ENCODE assay signal across 14 cellular contexts in the genomic region with DNA sequence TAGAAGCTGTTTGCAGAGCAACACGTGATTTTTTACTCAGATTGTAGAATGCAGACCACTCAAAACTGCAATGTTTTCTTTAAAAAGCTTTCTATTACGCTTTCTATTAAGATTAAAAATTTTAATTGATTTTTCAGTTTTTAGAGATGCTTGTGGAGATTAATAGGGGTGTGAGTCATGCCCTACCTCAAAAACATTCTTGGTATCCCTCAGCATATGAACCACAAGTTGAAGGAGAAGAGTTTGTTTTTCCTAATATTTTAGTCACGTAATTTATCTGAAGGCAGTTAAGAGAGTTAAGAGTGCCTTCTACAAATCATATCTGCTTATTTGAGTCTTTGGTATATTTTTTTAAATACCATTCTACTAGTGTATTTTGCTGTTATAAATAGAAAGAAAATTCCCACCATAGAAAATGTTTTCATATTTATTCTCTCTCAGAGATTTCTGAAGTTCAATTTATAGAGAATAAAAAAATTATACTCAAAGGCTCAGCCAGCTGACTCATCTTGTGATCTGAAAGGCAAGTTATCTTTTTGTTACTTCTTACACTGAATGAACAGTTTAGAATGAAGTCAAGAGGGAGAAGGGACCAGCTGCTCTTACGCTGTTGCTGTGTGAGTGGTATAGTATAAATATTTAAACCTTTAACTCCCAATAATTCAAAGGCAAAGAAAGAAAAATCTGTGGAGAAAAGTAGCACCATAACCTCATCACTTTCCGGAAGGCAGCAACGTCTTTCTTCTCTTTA. TPM values are rescaled to one million over a fixed set of nuclear protein-coding genes. Genes with fewer than 3 reads are reported as not detected.
DNase-seq lines count a peak whose midpoint lies in the region; TF ChIP-seq lines count a peak whose summit lies in the region.
"Had no signal": no experiment of that assay in that cellular context is flagged by ENCODE, and none has a peak within 500 bp of the region (broad histone marks: within the 10 kb centered on the region; RNA-seq: fewer than 3 reads in every experiment).

No MANE protein-coding gene starts in this region.

- peak overlapping the region; percentile 99 for H3K4me3 Mint-ChIP-seq in activated CD4-positive, alpha-beta memory T cell treated with anti-CD3 and anti-CD28 coated beads, Interleukin-2, amount 10 ng/mL, durations not matched to agents 7 days and 5 days

- H3K4me1 Mint-ChIP-seq in activated CD4-positive, alpha-beta memory T cell treated with anti-CD3 and anti-CD28 coated beads, Interleukin-2, amount 10 ng/mL, durations not matched to agents 7 days and 5 days: peaks cover 87% of the 10 kb centered on the region

- H3K27me3 ChIP-seq in right atrium auricular region: no peaks in the 10 kb centered on the region

- CTCF ChIA-PET in activated CD4-positive, alpha-beta memory T cell treated with anti-CD3 and anti-CD28 coated beads, Interleukin-2, amount 10 ng/mL, durations not matched to agents 7 days and 5 days (lab: Charles Lee): interaction anchor here (0.8 to 3.6 kb wide), 7 partner anchors 44 to 99 kb away, joined by 3 to 22 read pairs (median 5); no protein-coding TSS in a partner anchor

- no peaks in the 10 kb centered on the region for H3K9me3 ChIP-seq in right atrium auricular region

- POLR2A ChIA-PET in activated CD4-positive, alpha-beta memory T cell treated with anti-CD3 and anti-CD28 coated beads, Interleukin-2, amount 10 ng/mL, durations not matched to agents 7 days and 5 days (lab: Charles Lee): interaction anchor here (0.8 to 19.0 kb wide), 23 partner anchors 8 to 209 kb away, joined by 3 to 839 read pairs (median 4); partner anchors contain the start of genes C6orf62 and RIPOR2

- peaks cover 7% of the 10 kb centered on the region for H3K9me3 Mint-ChIP-seq in activated CD4-positive, alpha-beta memory T cell treated with anti-CD3 and anti-CD28 coated beads, Interleukin-2, amount 10 ng/mL, durations not matched to agents 7 days and 5 days

- H3K27ac ChIP-seq in right atrium auricular region: no peak overlapping the region
- H3K27ac ChIP-seq: RWPE1, VCaP had no signal

- H3K36me3 ChIP-seq in right atrium auricular region: no peaks in the 10 kb centered on the region

- peaks cover 91% of the 10 kb centered on the region for H3K36me3 Mint-ChIP-seq in activated CD4-positive, alpha-beta memory T cell treated with anti-CD3 and anti-CD28 coated beads, Interleukin-2, amount 10 ng/mL, durations not matched to agents 7 days and 5 days (ENCODE audit: low read depth)

- peaks cover 0 to 24% of the 10 kb centered on the region in 2 donors for H3K4me1 ChIP-seq in right atrium auricular region

- no peak overlapping the region for H3K4me3 ChIP-seq in right atrium auricular region

- DNase-seq in AG20443 (ENCODE audit: low spot score): peak; percentile 30
- peak; percentile 20 for DNase-seq in ELR (ENCODE audit: low read depth)
- no peak for DNase-seq in activated CD4-positive, alpha-beta memory T cell treated with anti-CD3 and anti-CD28 coated beads, Interleukin-2, amount 10 ng/mL, durations not matched to agents 7 days and 5 days
- peak; percentile 51 for DNase-seq in hepatic stellate cell (ENCODE audit: low spot score)
- no peak for DNase-seq in T-helper 9 cell
- no peak for DNase-seq in HK-2 (ENCODE audit: unreplicated experiment)
- no peak for DNase-seq in D341Med (ENCODE audit: low spot score)
- no peak for DNase-seq in right atrium auricular region (ENCODE audit: low spot score)
- DNase-seq: aorta, Calu3, NCI-H2171 treated with DMSO at 0.1 percent for 48 hours had no signal

- H3K27me3 Mint-ChIP-seq in activated CD4-positive, alpha-beta memory T cell treated with anti-CD3 and anti-CD28 coated beads, Interleukin-2, amount 10 ng/mL, durations not matched to agents 7 days and 5 days: peaks cover 3% of the 10 kb centered on the region

- peak overlapping the region; percentile 95 for H3K27ac Mint-ChIP-seq in activated CD4-positive, alpha-beta memory T cell treated with anti-CD3 and anti-CD28 coated beads, Interleukin-2, amount 10 ng/mL, durations not matched to agents 7 days and 5 days

- TF ChIP-seq CTCF in right atrium auricular region (IDR thresholded peaks at IDR 0.05): no peak

RNA-seq across cellular contexts. Expression of gene RIPOR2, which starts 7.6 kb away (rescaled TPM):
- 100 to 1,000 TPM; 234 to 240 TPM for total RNA-seq in activated CD4-positive, alpha-beta memory T cell treated with anti-CD3 and anti-CD28 coated beads, Interleukin-2, amount 10 ng/mL, durations not matched to agents 7 days and 5 days
- 1 to 10 TPM; 2.4 to 7.3 TPM for total RNA-seq in right atrium auricular region
- total RNA-seq: endothelial cell of umbilical vein had no signal

Comparison
In these comparisons a context has a peak if more than half of its experiments do, and no peak if none do; other contexts are left out.
1. DNase-seq: peak in AG20443 (single experiment), ELR (single experiment) and hepatic stellate cell (single experiment); none in activated CD4-positive, alpha-beta memory T cell treated with anti-CD3 and anti-CD28 coated beads, Interleukin-2, amount 10 ng/mL, durations not matched to agents 7 days and 5 days (single experiment), T-helper 9 cell (single experiment), HK-2 (single experiment), D341Med (single experiment) and right atrium auricular region (single experiment).
2. RNA of gene RIPOR2, which starts 7.6 kb away (total RNA-seq): 234 to 240 TPM in activated CD4-positive, alpha-beta memory T cell treated with anti-CD3 and anti-CD28 coated beads, Interleukin-2, amount 10 ng/mL, durations not matched to agents 7 days and 5 days; 2.4 to 7.3 TPM in right atrium auricular region; every median in the first group is over 10 times any median in the second.